8 cellular contexts compared by ENCODE assay signal in genomic region chr3:135849827-135850226, GRCh38.
"Had no signal": no experiment of that assay in that cellular context is flagged by ENCODE, and none has a peak within 500 bp of the region (broad histone marks: within the 10 kb centered on the region; RNA-seq: fewer than 3 reads in every experiment).

No MANE protein-coding gene starts in this region.

- ATAC-seq: GM12878 had no signal

- DNase-seq: GDM1, GF-D8 had no signal

- FAIRE-seq: G401.6, GM12878, GM12891, GM12892, GM18507, GM19239 had no signal

- H3K4me3 ChIP-seq: GM12878 had no signal
